8 cellular contexts compared by ENCODE assay signal in the genomic region with DNA sequence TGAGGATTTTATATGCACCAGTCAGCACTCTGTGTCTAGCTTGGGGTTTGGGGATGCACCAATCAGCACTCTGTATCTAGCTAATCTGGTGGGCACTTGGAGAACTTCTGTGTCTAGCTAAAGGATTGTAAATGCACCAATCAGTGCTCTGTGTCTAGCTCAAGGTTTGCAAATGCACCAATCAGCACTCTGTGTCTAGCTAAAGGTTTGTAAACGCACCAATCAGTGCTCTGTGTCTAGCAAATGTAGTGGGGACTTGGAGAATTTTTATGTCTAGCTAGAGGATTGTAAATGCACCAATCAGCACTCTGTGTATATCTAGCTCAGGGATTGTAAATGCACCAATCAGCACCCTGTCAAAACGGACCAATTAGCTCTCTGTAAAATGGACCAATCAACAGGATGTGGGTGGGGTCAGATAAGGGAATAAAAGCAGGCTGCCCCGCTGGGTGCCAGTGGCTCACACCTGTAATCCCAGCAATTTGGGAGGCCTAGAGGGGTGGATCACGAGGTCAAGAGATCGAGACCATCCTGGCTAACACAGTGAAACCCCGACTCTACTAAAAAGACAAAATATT. TPM values are rescaled to one million over a fixed set of nuclear protein-coding genes. Genes with fewer than 3 reads are reported as not detected.
A peak's percentile ranks its signal among the peaks of the same experiment; 100 is the strongest.
DNase-seq lines count a peak whose midpoint lies in the region; ATAC-seq and TF ChIP-seq lines count a peak whose summit lies in the region.
"Not testable (repeated sequence)": the region's sequence is repeated elsewhere in the genome, so short reads cannot be mapped to it uniquely, and the experiment has no call there.

No MANE protein-coding gene starts in this region.

- not testable (repeated sequence) for H3K4me3 ChIP-seq in Caco-2 (ENCODE audit: low read depth, low read length)
- H3K4me3 ChIP-seq in LNCaP clone FGC (ENCODE audit: low read depth, low read length) (peak overlapping the region; percentile 72), fibroblast of villous mesenchyme (ENCODE audit: low read depth, low read length) (peak overlapping the region; percentile 7)

- intact Hi-C loops in Caco-2 (cut with micrococcal nuclease; ENCODE audit: unreplicated experiment); activated B cell treated with CpG ODN at 0.5 μM for 24 hours (cut with micrococcal nuclease): not testable (repeated sequence)
- intact Hi-C loops in natural killer cell (cut with micrococcal nuclease), result loop anchor here (10.0 kb wide), 1 partner anchor 103 kb away; the partner anchor contains the start of genes RND2 and VAT1

- not testable (repeated sequence) for H3K4me1 Mint-ChIP-seq in Caco-2 (ENCODE audit: low read depth, unreplicated experiment)
- peaks cover 44% of the 10 kb centered on the region for H3K4me1 Mint-ChIP-seq in activated B cell treated with CpG ODN at 0.5 μM for 24 hours
- H3K4me1 Mint-ChIP-seq in activated T-cell treated with anti-CD3 and anti-CD28 coated beads, Interleukin-2, amount 50 U/mL, for 4 hours (ENCODE audit: low read depth), result peaks cover 28% of the 10 kb centered on the region
- H3K4me1 Mint-ChIP-seq in activated naive CD8-positive, alpha-beta T cell treated with anti-CD3 and anti-CD28 coated beads, Interleukin-2, amount 50 U/mL, for 24 hours, result peaks cover 42% of the 10 kb centered on the region
- peaks cover 20 to 29% of the 10 kb centered on the region in 2 donors for H3K4me1 Mint-ChIP-seq in natural killer cell
- H3K4me1 Mint-ChIP-seq in stimulated activated naive CD8-positive, alpha-beta T cell treated with anti-CD3 and anti-CD28 coated beads, Interleukin-15, amount 100 ng/mL, for 72 hours, result peaks cover 57% of the 10 kb centered on the region

- POLR2A ChIA-PET in Caco-2 (lab: Charles Lee) (interaction anchor here (0.6 to 1.5 kb wide), 2 partner anchors 111 to 188 kb away, joined by 5 to 8 read pairs; no protein-coding TSS in a partner anchor), activated B cell treated with CpG ODN at 0.5 μM for 24 hours (lab: Charles Lee) (interaction anchor here (0.6 to 0.9 kb wide), 2 partner anchors 31 to 43 kb away, joined by 3 to 6 read pairs; no protein-coding TSS in a partner anchor)

- H3K27me3 ChIP-seq in Caco-2 (replicated peaks; ENCODE audit: control insufficient read depth, insufficient read depth, low read length), result not testable (repeated sequence)

- not testable (repeated sequence) for ATAC-seq in activated B cell treated with CpG ODN at 0.5 μM for 24 hours (ENCODE audit: low read depth); activated T-cell treated with anti-CD3 and anti-CD28 coated beads, Interleukin-2, amount 50 U/mL, for 4 hours; activated naive CD8-positive, alpha-beta T cell treated with anti-CD3 and anti-CD28 coated beads, Interleukin-2, amount 50 U/mL, for 24 hours; natural killer cell; stimulated activated naive CD8-positive, alpha-beta T cell treated with anti-CD3 and anti-CD28 coated beads, Interleukin-15, amount 100 ng/mL, for 72 hours

- CTCF ChIA-PET in Caco-2 (lab: Charles Lee), result interaction anchor here (0.6 to 0.9 kb wide), 2 partner anchors 42 to 182 kb away, joined by 3 to 4 read pairs; no protein-coding TSS in a partner anchor
- CTCF ChIA-PET in activated B cell treated with CpG ODN at 0.5 μM for 24 hours (lab: Charles Lee), result not testable (repeated sequence)

- peaks cover 18% of the 10 kb centered on the region for H3K4me1 ChIP-seq in Caco-2

- TF ChIP-seq CTCF in Caco-2 (IDR thresholded peaks at IDR 0.05; ENCODE audit: insufficient read depth in 1 of 2, low read depth in 1 of 2, low read length in 1 of 2, severe bottlenecking in 1 of 2, unreplicated experiment in 1 of 2); LNCaP clone FGC (IDR thresholded peaks at IDR 0.05; ENCODE audit: control insufficient read depth, extremely low read depth, insufficient read depth); activated B cell treated with CpG ODN at 0.5 μM for 24 hours (IDR thresholded peaks at IDR 0.05); fibroblast of villous mesenchyme (IDR thresholded peaks at IDR 0.05; ENCODE audit: insufficient read depth, low read depth, low read length); natural killer cell (IDR thresholded peaks at IDR 0.05): not testable (repeated sequence)

- H3K9me3 Mint-ChIP-seq in Caco-2 (ENCODE audit: unreplicated experiment); activated B cell treated with CpG ODN at 0.5 μM for 24 hours; activated T-cell treated with anti-CD3 and anti-CD28 coated beads, Interleukin-2, amount 50 U/mL, for 4 hours; activated naive CD8-positive, alpha-beta T cell treated with anti-CD3 and anti-CD28 coated beads, Interleukin-2, amount 50 U/mL, for 24 hours; natural killer cell; stimulated activated naive CD8-positive, alpha-beta T cell treated with anti-CD3 and anti-CD28 coated beads, Interleukin-15, amount 100 ng/mL, for 72 hours: not testable (repeated sequence)

- BruUV-seq in Caco-2 (replicated peaks; lab: Mats Ljungman, UMichigan), result not testable (repeated sequence)

- not testable (repeated sequence) for H3K9me3 ChIP-seq in Caco-2

- peaks cover 87% of the 10 kb centered on the region for H3K36me3 Mint-ChIP-seq in Caco-2 (ENCODE audit: insufficient read depth, unreplicated experiment)
- H3K36me3 Mint-ChIP-seq in activated B cell treated with CpG ODN at 0.5 μM for 24 hours (ENCODE audit: low read depth), result peaks cover 26% of the 10 kb centered on the region
- H3K36me3 Mint-ChIP-seq in activated T-cell treated with anti-CD3 and anti-CD28 coated beads, Interleukin-2, amount 50 U/mL, for 4 hours (ENCODE audit: insufficient read depth), result peaks cover 11% of the 10 kb centered on the region
- peaks cover 35% of the 10 kb centered on the region for H3K36me3 Mint-ChIP-seq in activated naive CD8-positive, alpha-beta T cell treated with anti-CD3 and anti-CD28 coated beads, Interleukin-2, amount 50 U/mL, for 24 hours (ENCODE audit: low read depth)
- H3K36me3 Mint-ChIP-seq in natural killer cell, result not testable (repeated sequence)

- H3K27ac Mint-ChIP-seq in Caco-2 (ENCODE audit: unreplicated experiment) (peak overlapping the region; percentile 32), activated B cell treated with CpG ODN at 0.5 μM for 24 hours (peak overlapping the region; percentile 56), natural killer cell (peak overlapping the region in 1 of 2 donors; percentile 63)
- peak overlapping the region; percentile 73 for H3K27ac Mint-ChIP-seq in activated naive CD8-positive, alpha-beta T cell treated with anti-CD3 and anti-CD28 coated beads, Interleukin-2, amount 50 U/mL, for 24 hours
- peak overlapping the region; percentile 80 to 91 for H3K27ac Mint-ChIP-seq in stimulated activated naive CD8-positive, alpha-beta T cell treated with anti-CD3 and anti-CD28 coated beads, Interleukin-15, amount 100 ng/mL, for 72 hours

- H3K4me3 Mint-ChIP-seq in Caco-2 (ENCODE audit: unreplicated experiment), result peak overlapping the region; percentile 98
- H3K4me3 Mint-ChIP-seq in activated B cell treated with CpG ODN at 0.5 μM for 24 hours, result peak overlapping the region; percentile 57
- H3K4me3 Mint-ChIP-seq in activated T-cell treated with anti-CD3 and anti-CD28 coated beads, Interleukin-2, amount 50 U/mL, for 4 hours, result peak overlapping the region; percentile 64
- peak overlapping the region; percentile 71 for H3K4me3 Mint-ChIP-seq in activated naive CD8-positive, alpha-beta T cell treated with anti-CD3 and anti-CD28 coated beads, Interleukin-2, amount 50 U/mL, for 24 hours
- H3K4me3 Mint-ChIP-seq in natural killer cell, result peak overlapping the region; percentile 67
- H3K4me3 Mint-ChIP-seq in stimulated activated naive CD8-positive, alpha-beta T cell treated with anti-CD3 and anti-CD28 coated beads, Interleukin-15, amount 100 ng/mL, for 72 hours, result peak overlapping the region; percentile 66 to 71

- not testable (repeated sequence) for H3K27me3 Mint-ChIP-seq in Caco-2 (ENCODE audit: insufficient read depth, unreplicated experiment); activated B cell treated with CpG ODN at 0.5 μM for 24 hours; activated T-cell treated with anti-CD3 and anti-CD28 coated beads, Interleukin-2, amount 50 U/mL, for 4 hours (ENCODE audit: low read depth); activated naive CD8-positive, alpha-beta T cell treated with anti-CD3 and anti-CD28 coated beads, Interleukin-2, amount 50 U/mL, for 24 hours; natural killer cell (ENCODE audit: low read depth in 2 of 2); stimulated activated naive CD8-positive, alpha-beta T cell treated with anti-CD3 and anti-CD28 coated beads, Interleukin-15, amount 100 ng/mL, for 72 hours

- not testable (repeated sequence) for H3K36me3 ChIP-seq in Caco-2 (ENCODE audit: control insufficient read depth, insufficient read depth, low read length)

- not testable (repeated sequence) for DNase-seq in Caco-2; LNCaP clone FGC (ENCODE audit: low read depth); activated B cell treated with CpG ODN at 0.5 μM for 24 hours; activated T-cell treated with anti-CD3 and anti-CD28 coated beads, Interleukin-2, amount 50 U/mL, for 4 hours; activated naive CD8-positive, alpha-beta T cell treated with anti-CD3 and anti-CD28 coated beads, Interleukin-2, amount 50 U/mL, for 24 hours; fibroblast of villous mesenchyme (ENCODE audit: low read depth); natural killer cell; stimulated activated naive CD8-positive, alpha-beta T cell treated with anti-CD3 and anti-CD28 coated beads, Interleukin-15, amount 100 ng/mL, for 72 hours

RNA-seq across cellular contexts. Expression of gene BRCA1, which starts 2.2 kb away (rescaled TPM):
- total RNA-seq in Caco-2 (2022) (50.8 and 51.1 TPM in 2 replicates), activated B cell treated with CpG ODN at 0.5 μM for 24 hours (11.9 and 13.3 TPM in 2 replicates), fibroblast of villous mesenchyme (11.9 and 16.8 TPM in 2 replicates), natural killer cell (1 to 10 TPM; 5.7 to 9.9 (median 8.6) TPM)
- total RNA-seq in activated T-cell treated with anti-CD3 and anti-CD28 coated beads, Interleukin-2, amount 50 U/mL, for 4 hours, result 10 to 100 TPM; 29.5 to 37.4 (median 36.5) TPM

RNA-seq across cellular contexts. Expression of gene NBR1, which starts 43.6 kb away (rescaled TPM):
- total RNA-seq in Caco-2 (2022) (53.9 and 55.4 TPM in 2 replicates), activated B cell treated with CpG ODN at 0.5 μM for 24 hours (42.2 and 44.8 TPM in 2 replicates), fibroblast of villous mesenchyme (79.9 and 135 TPM in 2 replicates), natural killer cell (10 to 100 TPM; 63.3 to 74.8 (median 67.0) TPM)
- total RNA-seq in activated T-cell treated with anti-CD3 and anti-CD28 coated beads, Interleukin-2, amount 50 U/mL, for 4 hours, result 10 to 100 TPM; 26.8 to 31.9 (median 28.0) TPM
